ENCODE assay signal across 11 cellular contexts in genomic region chr11:134125507-134125906, GRCh38. TPM values are rescaled to one million over a fixed set of nuclear protein-coding genes. Genes with fewer than 3 reads are reported as not detected.
DNase-seq lines count a peak whose midpoint lies in the region; ATAC-seq and TF ChIP-seq lines count a peak whose summit lies in the region.
"Had no signal": no experiment of that assay in that cellular context is flagged by ENCODE, and none has a peak within 500 bp of the region (broad histone marks: within the 10 kb centered on the region; RNA-seq: fewer than 3 reads in every experiment).

No MANE protein-coding gene starts in this region.

- H3K4me1 ChIP-seq in heart left ventricle = peaks cover 6 to 59% (median 41%) of the 10 kb centered on the region in 12 donors
- H3K4me1 ChIP-seq in vagina = peaks cover 44% of the 10 kb centered on the region

- H3K4me1 Mint-ChIP-seq in osteocyte (ENCODE audit: unreplicated experiment) = peaks cover 66% of the 10 kb centered on the region

- peak overlapping the region; percentile 90 for H3K27ac Mint-ChIP-seq in osteocyte (ENCODE audit: unreplicated experiment)
- H3K27ac Mint-ChIP-seq: progenitor cell of endocrine pancreas had no signal

- TF ChIP-seq CTCF in heart left ventricle (IDR thresholded peaks at IDR 0.05) (no peak), fibroblast of mammary gland (conservative IDR thresholded peaks at IDR 0.05; ENCODE audit: control insufficient read depth, insufficient read depth, low read depth, low read length) (no peak), osteocyte (IDR thresholded peaks at IDR 0.05) (no peak), vagina (IDR thresholded peaks at IDR 0.05) (no peak)

- H3K4me3 ChIP-seq in heart left ventricle = peak overlapping the region in 10 of 12 donors; percentile 50 to 68 (median 56)
- H3K4me3 ChIP-seq in fibroblast of mammary gland (ENCODE audit: control insufficient read depth, low read depth, low read length) = peak overlapping the region; percentile 42
- H3K4me3 ChIP-seq in vagina = peak overlapping the region; percentile 34 to 52

- no peaks in the 10 kb centered on the region for H3K9me3 Mint-ChIP-seq in osteocyte (ENCODE audit: unreplicated experiment)
- H3K9me3 Mint-ChIP-seq: activated T-helper 1 cell treated with anti-CD3 and anti-CD28 coated beads, Interleukin-12 subunit alpha, Interleukin-12 subunit beta, Interleukin-2, Interleukin-4 antibody, amounts not matched to agents 30 ng/mL and 10 ng/mL and 1 ng/mL, durations not matched to agents 14 hours and 24 hours and 36 hours had no signal

- WGBS in heart left ventricle, 4 donors = 37 to 47% (median 43%) methylated on average over 9 of the region's 9 CpGs

- peak overlapping the region; percentile 77 for H3K4me3 Mint-ChIP-seq in osteocyte (ENCODE audit: unreplicated experiment)
- H3K4me3 Mint-ChIP-seq: activated T-helper 1 cell treated with anti-CD3 and anti-CD28 coated beads, Interleukin-12 subunit alpha, Interleukin-12 subunit beta, Interleukin-2, Interleukin-4 antibody, amounts not matched to agents 30 ng/mL and 10 ng/mL and 1 ng/mL, durations not matched to agents 14 hours and 24 hours and 36 hours had no signal

- intact Hi-C loops in heart left ventricle (cut with DNase I) (loop anchor here in 4 of 10 donors (2.0 to 5.0 kb wide), 2 partner anchors 57 to 58 kb away; partner anchors contain the start of gene JAM3 (in 4 of the 4)), Right ventricle myocardium superior (cut with DNase I) (no loop called here), vagina (cut with DNase I) (loop anchor here (10.0 kb wide), 1 partner anchor 171 kb away; the partner anchor contains the start of gene IGSF9B)

- H3K27me3 Mint-ChIP-seq in osteocyte (ENCODE audit: unreplicated experiment) = no peaks in the 10 kb centered on the region

- no peak for TF ChIP-seq POLR2A in heart left ventricle (IDR thresholded peaks at IDR 0.05)
- TF ChIP-seq POLR2A in vagina (IDR thresholded peaks at IDR 0.05) = no peak

- H3K36me3 ChIP-seq in heart left ventricle (no peaks in the 10 kb centered on the region), vagina (no peaks in the 10 kb centered on the region)

- peaks cover 12% of the 10 kb centered on the region for H3K36me3 Mint-ChIP-seq in osteocyte (ENCODE audit: unreplicated experiment)

- DNase-seq in heart left ventricle (no peak), Right ventricle myocardium superior (no peak), fibroblast of mammary gland (ENCODE audit: low read depth) (peak; percentile 35), osteocyte (ENCODE audit: extremely low spot score, unreplicated experiment) (no peak), vagina (ENCODE audit: extremely low spot score in 2 of 2) (no peak), NCI-H2171 treated with DMSO at 0.1 percent for 48 hours (lab: John Stamatoyannopoulos, UW) (no peak), SHP77 treated with DMSO at 0.1 percent for 48 hours (lab: John Stamatoyannopoulos, UW) (no peak)
- DNase-seq in stimulated activated CD4-positive, alpha-beta T cell treated with anti-CD3 and anti-CD28 coated beads, Interleukin-4, amount 100 ng/mL, for 1 hour = no peak
- DNase-seq: NCI-H1417 treated with DMSO at 0.1 percent for 48 hours had no signal

- H3K9me3 ChIP-seq in heart left ventricle (no peaks in the 10 kb centered on the region), vagina (no peaks in the 10 kb centered on the region)

- H3K27me3 ChIP-seq in heart left ventricle (peaks cover 0 to 8% (median 0%) of the 10 kb centered on the region in 9 donors), vagina (no peaks in the 10 kb centered on the region)

- peak overlapping the region in 11 of 12 donors; percentile 63 to 85 (median 77) for H3K27ac ChIP-seq in heart left ventricle
- peak overlapping the region; percentile 64 for H3K27ac ChIP-seq in vagina

- ATAC-seq in heart left ventricle (peak in 3 of 4 donors; percentile 8 to 30 (median 21)), Right ventricle myocardium superior (ENCODE audit: poor library complexity) (no peak)

RNA-seq across cellular contexts. Expression of gene JAM3, which starts 56.6 kb away (rescaled TPM):
- total RNA-seq in heart left ventricle (10 to 100 TPM; 23.4 to 56.9 (median 34.3) TPM), Right ventricle myocardium superior (23.1 TPM), osteocyte (170 and 177 TPM in 2 replicates), vagina (31.7 TPM)
- 10 to 100 TPM; 11.9 to 18.5 TPM for polyA plus RNA-seq in heart left ventricle
